ENCODE assay signal across 9 cellular contexts in genomic region chr7:100540073-100540723, GRCh38. TPM values are rescaled to one million over a fixed set of nuclear protein-coding genes. Genes with fewer than 3 reads are reported as not detected.
DNase-seq lines count a peak whose midpoint lies in the region; ATAC-seq and TF ChIP-seq lines count a peak whose summit lies in the region.
"Had no signal": no experiment of that assay in that cellular context is flagged by ENCODE, and none has a peak within 500 bp of the region (broad histone marks: within the 10 kb centered on the region; RNA-seq: fewer than 3 reads in every experiment).

No MANE protein-coding gene starts in this region.

- ATAC-seq in HCT116 (no peak), activated B cell treated with CpG ODN at 0.5 μM for 24 hours (ENCODE audit: low read depth) (no peak)

- TF ChIP-seq RAD21 in HCT116 (IDR thresholded peaks at IDR 0.05; ENCODE audit: low read depth) = no peak

- peak overlapping the region; percentile 100 for H3K4me3 Mint-ChIP-seq in activated B cell treated with CpG ODN at 0.5 μM for 24 hours

- H3K9me3 Mint-ChIP-seq in activated B cell treated with CpG ODN at 0.5 μM for 24 hours = no peaks in the 10 kb centered on the region

- peaks cover 3% of the 10 kb centered on the region for H3K36me3 Mint-ChIP-seq in activated B cell treated with CpG ODN at 0.5 μM for 24 hours (ENCODE audit: low read depth)

- H3F3A ChIP-seq in smooth muscle cell (ENCODE audit: low read depth) = no peaks in the 10 kb centered on the region

- H3K4me1 ChIP-seq in HCT116 (ENCODE audit: control insufficient read depth in 1 of 2, insufficient read depth in 2 of 2, low read length in 2 of 2) (peaks cover 29 to 39% of the 10 kb centered on the region in 2 experiments), iPS-15b (ENCODE audit: control insufficient read depth, insufficient read depth, low read length) (peaks cover 30% of the 10 kb centered on the region), smooth muscle cell (ENCODE audit: low read depth) (peaks cover 6% of the 10 kb centered on the region)

- H3K27ac Mint-ChIP-seq in activated B cell treated with CpG ODN at 0.5 μM for 24 hours = no peak overlapping the region

- peak overlapping the region; percentile 95 for H3K4me2 ChIP-seq in HCT116 (ENCODE audit: low read length)
- peak overlapping the region; percentile 92 for H3K4me2 ChIP-seq in smooth muscle cell

- H3K27ac ChIP-seq in HCT116 (ENCODE audit: low read depth, low read length) (no peak overlapping the region), smooth muscle cell (ENCODE audit: low read depth) (no peak overlapping the region)

- RAD21 ChIA-PET in HCT116 (lab: Charles Lee; ENCODE audit: low non-redundant PET in 1 of 2, low total read pairs in 2 of 2, uncharacterized antibody in 2 of 2, unreplicated experiment in 2 of 2) = no interaction called here

- TF ChIP-seq CTCF in HCT116 (IDR thresholded peaks at IDR 0.05 in 2 of 3, conservative IDR thresholded peaks at IDR 0.05 in 1 of 3; ENCODE audit: borderline replicate concordance in 1 of 3, insufficient read depth in 1 of 3, low read depth in 2 of 3, low read length in 2 of 3) (no peak), activated B cell treated with CpG ODN at 0.5 μM for 24 hours (IDR thresholded peaks at IDR 0.05) (no peak), smooth muscle cell (IDR thresholded peaks at IDR 0.05; ENCODE audit: borderline replicate concordance, insufficient read depth, poor library complexity, severe bottlenecking) (no peak)

- POLR2A ChIA-PET in HCT116 (lab: Charles Lee) (no interaction called here), activated B cell treated with CpG ODN at 0.5 μM for 24 hours (lab: Charles Lee) (interaction anchor here (0.6 to 1.8 kb wide), 6 partner anchors 9 to 72 kb away, joined by 3 to 14 read pairs (median 6); partner anchors contain the start of genes FBXO24, LRCH4 and MOSPD3)

- H2AFZ ChIP-seq in HCT116 (ENCODE audit: low read depth, low read length, poor library complexity, severe bottlenecking) = no peak overlapping the region
- no peak overlapping the region for H2AFZ ChIP-seq in smooth muscle cell (ENCODE audit: low read depth)

- intact Hi-C loops in HCT116 (cut with micrococcal nuclease) = no loop called here
- intact Hi-C loops in activated B cell treated with CpG ODN at 0.5 μM for 24 hours (cut with micrococcal nuclease) = no loop called here

- CTCF ChIA-PET in HCT116 (lab: Charles Lee) (no interaction called here), activated B cell treated with CpG ODN at 0.5 μM for 24 hours (lab: Charles Lee) (no interaction called here)

- peaks cover 46% of the 10 kb centered on the region for H3K4me1 Mint-ChIP-seq in activated B cell treated with CpG ODN at 0.5 μM for 24 hours

- H3K4me3 ChIP-seq in HCT116 (replicated peaks in 1 of 2; ENCODE audit: low read depth in 1 of 2, low read length in 2 of 2) (peak overlapping the region; percentile 58 to 77), iPS-15b (ENCODE audit: low read depth, low read length) (peak overlapping the region; percentile 79), smooth muscle cell (peak overlapping the region; percentile 72)

- H4K20me1 ChIP-seq in HCT116 (ENCODE audit: insufficient read depth) (no peaks in the 10 kb centered on the region), smooth muscle cell (ENCODE audit: low read depth) (no peaks in the 10 kb centered on the region)

- H3K9me3 ChIP-seq in HCT116 (ENCODE audit: control insufficient read depth in 1 of 2, insufficient read depth in 1 of 2, low read depth in 1 of 2, low read length in 2 of 2) = no peaks in the 10 kb centered on the region
- no peaks in the 10 kb centered on the region for H3K9me3 ChIP-seq in iPS-15b (ENCODE audit: control insufficient read depth, insufficient read depth, low read length)
- no peaks in the 10 kb centered on the region for H3K9me3 ChIP-seq in smooth muscle cell (replicated peaks; ENCODE audit: low read depth)

- no peaks in the 10 kb centered on the region for H3K36me3 ChIP-seq in HCT116 (ENCODE audit: control insufficient read depth in 1 of 2, insufficient read depth in 2 of 2, low read length in 2 of 2)
- H3K36me3 ChIP-seq in iPS-15b (ENCODE audit: control insufficient read depth, insufficient read depth, low read length) = no peaks in the 10 kb centered on the region
- H3K36me3 ChIP-seq in smooth muscle cell (ENCODE audit: low read depth) = no peaks in the 10 kb centered on the region

- H3K79me2 ChIP-seq in HCT116 (ENCODE audit: insufficient read depth, low read length) (peaks cover 16% of the 10 kb centered on the region; the same call in 1 of the 2 replicates), smooth muscle cell (ENCODE audit: low read depth) (no peaks in the 10 kb centered on the region)

- BruUV-seq in HCT116 (replicated peaks; lab: Mats Ljungman, UMichigan) = TSS peak; percentile 48

- DNase-seq in HCT116 (ENCODE audit: low read depth, low spot score) = no peak
- DNase-seq in activated B cell treated with CpG ODN at 0.5 μM for 24 hours = no peak
- no peak for DNase-seq in smooth muscle cell (lab: John Stamatoyannopoulos, UW; ENCODE audit: unreplicated experiment)
- no peak for DNase-seq in NCI-H69 (lab: John Stamatoyannopoulos, UW)
- no peak for DNase-seq in NCI-H2029 (lab: John Stamatoyannopoulos, UW)
- DNase-seq in amniotic stem cell (lab: John Stamatoyannopoulos, UW) = no peak
- DNase-seq in 8988T = no peak

- H3K9ac ChIP-seq in HCT116 (ENCODE audit: low read length) (peak overlapping the region; percentile 76), iPS-15b (ENCODE audit: low read depth, low read length) (no peak overlapping the region), smooth muscle cell (ENCODE audit: low read depth) (no peak overlapping the region)

- H3K9me2 ChIP-seq in HCT116 (ENCODE audit: insufficient read depth) = no peaks in the 10 kb centered on the region

- no peaks in the 10 kb centered on the region for H3K27me3 ChIP-seq in HCT116 (ENCODE audit: insufficient read depth, low read length)
- H3K27me3 ChIP-seq in iPS-15b (ENCODE audit: control insufficient read depth, insufficient read depth, low read length) = peaks cover 6% of the 10 kb centered on the region
- no peaks in the 10 kb centered on the region for H3K27me3 ChIP-seq in smooth muscle cell (ENCODE audit: low read depth)

- no peak for TF ChIP-seq POLR2A in HCT116 (IDR thresholded peaks at IDR 0.05; ENCODE audit: borderline replicate concordance, extremely low read depth, insufficient read depth, insufficient read length)

- WGBS in smooth muscle cell (ENCODE audit: low lambda C conversion rate) = 45% methylated on average over 6 of the region's 6 CpGs

- no peaks in the 10 kb centered on the region for H3K27me3 Mint-ChIP-seq in activated B cell treated with CpG ODN at 0.5 μM for 24 hours

TF ChIP-seq in HCT116, 20 proteins besides CTCF, POLR2A, EP300 and RAD21:
- TF ChIP-seq MAX (IDR thresholded peaks at IDR 0.05) (no peak), CBX3 (IDR thresholded peaks at IDR 0.05; ENCODE audit: low read depth) (no peak)

RNA-seq across cellular contexts. Expression of gene AGFG2, which starts 1.2 kb away (rescaled TPM):
- total RNA-seq in HCT116 (2021; ENCODE audit: unreplicated experiment) = 14.0 TPM
- polyA plus RNA-seq in HCT116 (2012) = 7.8 and 9.2 TPM in 2 replicates
- total RNA-seq in activated B cell treated with CpG ODN at 0.5 μM for 24 hours = 9.5 and 10.8 TPM in 2 replicates
- 2.7 TPM in 2 replicates for total RNA-seq in smooth muscle cell
- 4.0 and 8.4 TPM in 2 replicates for polyA plus RNA-seq in smooth muscle cell

RNA-seq across cellular contexts. Expression of gene SAP25, which starts 33.5 kb away (rescaled TPM):
- total RNA-seq in HCT116 (2021; ENCODE audit: unreplicated experiment) (4.4 TPM), activated B cell treated with CpG ODN at 0.5 μM for 24 hours (13.8 and 24.1 TPM in 2 replicates), smooth muscle cell (not detected in 2 replicates)
- polyA plus RNA-seq in HCT116 (2012) = 2.9 and 3.0 TPM in 2 replicates
- 1.9 and 2.6 TPM in 2 replicates for polyA plus RNA-seq in smooth muscle cell
- total RNA-seq: LHCN-M2 had no signal

RNA-seq across cellular contexts. Expression of gene LRCH4, which starts 45.7 kb away (rescaled TPM):
- total RNA-seq in HCT116 (2021; ENCODE audit: unreplicated experiment) (47.9 TPM), activated B cell treated with CpG ODN at 0.5 μM for 24 hours (137 and 174 TPM in 2 replicates), smooth muscle cell (31.9 and 48.2 TPM in 2 replicates)
- polyA plus RNA-seq in HCT116 (2012) = 33.3 and 36.1 TPM in 2 replicates
- polyA plus RNA-seq in smooth muscle cell = 58.5 and 68.2 TPM in 2 replicates

RNA-seq across cellular contexts. Expression of gene FBXO24, which starts 45.9 kb away (rescaled TPM):
- 2.1 TPM for total RNA-seq in HCT116 (2021; ENCODE audit: unreplicated experiment)
- polyA plus RNA-seq in HCT116 (2012) = 1.8 and 2.1 TPM in 2 replicates
- total RNA-seq in activated B cell treated with CpG ODN at 0.5 μM for 24 hours = 0.29 and 1.9 TPM in 2 replicates
- 0.22 and 0.67 TPM in 2 replicates for total RNA-seq in smooth muscle cell
- 0.61 and 1.2 TPM in 2 replicates for polyA plus RNA-seq in smooth muscle cell

RNA-seq across cellular contexts. Expression of gene NYAP1, which starts 56.5 kb away (rescaled TPM):
- total RNA-seq in HCT116 (2021; ENCODE audit: unreplicated experiment) = 6.7 TPM
- polyA plus RNA-seq in HCT116 (2012) = 4.7 and 5.0 TPM in 2 replicates
- not detected in 2 replicates for total RNA-seq in activated B cell treated with CpG ODN at 0.5 μM for 24 hours
- total RNA-seq in smooth muscle cell = 1.6 and 2.3 TPM in 2 replicates
- 0.07 TPM in 1 of 2 replicates, not detected in the other for polyA plus RNA-seq in smooth muscle cell
